1 cellular context compared by ENCODE assay signal in the genomic region with DNA sequence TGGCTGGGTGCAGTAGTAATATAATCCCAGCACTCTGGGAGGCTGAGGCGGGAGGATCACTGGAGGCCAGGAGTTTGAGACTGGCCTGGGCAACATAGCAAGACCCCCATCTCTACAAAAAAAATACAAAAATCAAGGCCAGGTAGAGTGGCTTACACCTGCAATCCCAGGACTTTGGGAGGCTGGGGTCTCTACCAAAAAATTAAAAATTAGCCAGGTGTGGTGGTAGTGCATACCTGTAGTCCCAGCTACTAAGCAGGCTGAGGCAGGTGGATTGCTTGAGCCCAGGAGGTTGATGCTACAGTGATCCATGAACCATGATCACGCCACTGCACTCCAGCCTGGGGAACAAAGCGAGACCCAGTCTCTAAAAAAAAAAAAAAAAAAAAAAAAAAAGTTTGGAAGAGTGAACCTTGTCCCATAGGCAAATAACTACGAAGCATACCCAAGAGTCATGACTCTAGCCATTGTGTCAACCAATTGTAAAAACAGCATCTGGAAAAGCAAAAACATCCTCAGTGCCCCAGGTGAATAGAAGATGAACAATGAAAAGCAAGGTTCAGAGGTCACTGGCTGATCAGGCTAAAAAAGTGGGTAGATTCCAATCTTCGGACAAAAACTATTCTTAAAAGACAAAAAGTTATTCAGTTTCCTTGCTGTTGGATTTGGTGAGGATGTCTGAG.
TF ChIP-seq lines count a peak whose summit lies in the region.

No MANE protein-coding gene starts in this region.

TF ChIP-seq in HepG2, 621 proteins besides CTCF, POLR2A, EP300 and RAD21 (continued from another document and continues in another):
- TF ChIP-seq, protein P1, sequence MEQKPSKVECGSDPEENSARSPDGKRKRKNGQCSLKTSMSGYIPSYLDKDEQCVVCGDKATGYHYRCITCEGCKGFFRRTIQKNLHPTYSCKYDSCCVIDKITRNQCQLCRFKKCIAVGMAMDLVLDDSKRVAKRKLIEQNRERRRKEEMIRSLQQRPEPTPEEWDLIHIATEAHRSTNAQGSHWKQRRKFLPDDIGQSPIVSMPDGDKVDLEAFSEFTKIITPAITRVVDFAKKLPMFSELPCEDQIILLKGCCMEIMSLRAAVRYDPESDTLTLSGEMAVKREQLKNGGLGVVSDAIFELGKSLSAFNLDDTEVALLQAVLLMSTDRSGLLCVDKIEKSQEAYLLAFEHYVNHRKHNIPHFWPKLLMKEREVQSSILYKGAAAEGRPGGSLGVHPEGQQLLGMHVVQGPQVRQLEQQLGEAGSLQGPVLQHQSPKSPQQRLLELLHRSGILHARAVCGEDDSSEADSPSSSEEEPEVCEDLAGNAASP (CRISPR knock-in tag; IDR thresholded peaks at IDR 0.05; ENCODE audit: borderline replicate concordance) = 0 out of 2 replicates have a peak, but pooled peaks have one; percentile 11
- TF ChIP-seq ZNF232 (CRISPR knock-in tag; IDR thresholded peaks at IDR 0.05; ENCODE audit: borderline replicate concordance) (no peak), ZNF431 (CRISPR knock-in tag; IDR thresholded peaks at IDR 0.05; ENCODE audit: borderline replicate concordance, low read depth) (no peak), U2AF1 (optimal IDR thresholded peaks at IDR 0.05; ENCODE audit: low read depth, low read length) (no peak), HOXA7 (CRISPR knock-in tag; IDR thresholded peaks at IDR 0.05) (no peak), FOXC1 (CRISPR knock-in tag; IDR thresholded peaks at IDR 0.05; ENCODE audit: borderline replicate concordance) (no peak), U2AF2 (IDR thresholded peaks at IDR 0.05; ENCODE audit: low read depth, low read length) (no peak), HMG20A (CRISPR knock-in tag; IDR thresholded peaks at IDR 0.05; ENCODE audit: borderline replicate concordance) (peak; percentile 59; the same call in 1 of the 2 replicates), TBX2 (CRISPR knock-in tag; IDR thresholded peaks at IDR 0.05; ENCODE audit: borderline replicate concordance) (no peak; the same call in 1 of the 2 replicates), ZNF547 (CRISPR knock-in tag; IDR thresholded peaks at IDR 0.05) (no peak), ZNF251 (CRISPR knock-in tag; IDR thresholded peaks at IDR 0.05) (no peak), ZNF766 (CRISPR knock-in tag; IDR thresholded peaks at IDR 0.05; ENCODE audit: borderline replicate concordance) (no peak), SOX6 (IDR thresholded peaks at IDR 0.05) (no peak), SOX6 (CRISPR knock-in tag; IDR thresholded peaks at IDR 0.05) (peak; percentile 99), ZNF629 (CRISPR knock-in tag; conservative IDR thresholded peaks at IDR 0.05) (peak; percentile 74; the same call in 1 of the 2 replicates), NR2F1 (CRISPR knock-in tag; IDR thresholded peaks at IDR 0.05) (peak; percentile 20 to 62; a peak in 3 of 4 replicates), ZNF343 (CRISPR knock-in tag; IDR thresholded peaks at IDR 0.05) (no peak), GFI1 (CRISPR knock-in tag; IDR thresholded peaks at IDR 0.05; ENCODE audit: borderline replicate concordance) (0 out of 2 replicates have a peak, but pooled peaks have one; percentile 35), ZNF780A (CRISPR knock-in tag; IDR thresholded peaks at IDR 0.05) (no peak), KLF11 (CRISPR knock-in tag; IDR thresholded peaks at IDR 0.05) (no peak), XBP1 (CRISPR knock-in tag; IDR thresholded peaks at IDR 0.05) (no peak), SP140L (CRISPR knock-in tag; IDR thresholded peaks at IDR 0.05; ENCODE audit: borderline replicate concordance) (no peak), ZFY (CRISPR knock-in tag; IDR thresholded peaks at IDR 0.05) (0 out of 2 replicates have a peak, but pooled peaks have one; percentile 19), IKZF1 (IDR thresholded peaks at IDR 0.05) (no peak), ZNF720 (CRISPR knock-in tag; IDR thresholded peaks at IDR 0.05) (no peak), JUN (CRISPR knock-in tag; IDR thresholded peaks at IDR 0.05) (no peak), ZSCAN31 (CRISPR knock-in tag; IDR thresholded peaks at IDR 0.05; ENCODE audit: low read depth) (no peak), TOE1 (CRISPR knock-in tag; IDR thresholded peaks at IDR 0.05) (no peak), NKX3-1 (CRISPR knock-in tag; IDR thresholded peaks at IDR 0.05) (no peak), ZNF160 (CRISPR knock-in tag; IDR thresholded peaks at IDR 0.05) (no peak), ZNF615 (CRISPR knock-in tag; IDR thresholded peaks at IDR 0.05; ENCODE audit: borderline replicate concordance) (no peak), SP4 (CRISPR knock-in tag; IDR thresholded peaks at IDR 0.05) (no peak), SIN3A (IDR thresholded peaks at IDR 0.05; ENCODE audit: borderline replicate concordance, low read depth, low read length) (no peak), PHF5A (CRISPR knock-in tag; IDR thresholded peaks at IDR 0.05; ENCODE audit: low read depth, unreplicated experiment) (no peak), ZNF550 (CRISPR knock-in tag; IDR thresholded peaks at IDR 0.05; ENCODE audit: borderline replicate concordance) (no peak), PHF21A (CRISPR knock-in tag; IDR thresholded peaks at IDR 0.05) (peak; percentile 78)
- TF ChIP-seq, protein P2, sequence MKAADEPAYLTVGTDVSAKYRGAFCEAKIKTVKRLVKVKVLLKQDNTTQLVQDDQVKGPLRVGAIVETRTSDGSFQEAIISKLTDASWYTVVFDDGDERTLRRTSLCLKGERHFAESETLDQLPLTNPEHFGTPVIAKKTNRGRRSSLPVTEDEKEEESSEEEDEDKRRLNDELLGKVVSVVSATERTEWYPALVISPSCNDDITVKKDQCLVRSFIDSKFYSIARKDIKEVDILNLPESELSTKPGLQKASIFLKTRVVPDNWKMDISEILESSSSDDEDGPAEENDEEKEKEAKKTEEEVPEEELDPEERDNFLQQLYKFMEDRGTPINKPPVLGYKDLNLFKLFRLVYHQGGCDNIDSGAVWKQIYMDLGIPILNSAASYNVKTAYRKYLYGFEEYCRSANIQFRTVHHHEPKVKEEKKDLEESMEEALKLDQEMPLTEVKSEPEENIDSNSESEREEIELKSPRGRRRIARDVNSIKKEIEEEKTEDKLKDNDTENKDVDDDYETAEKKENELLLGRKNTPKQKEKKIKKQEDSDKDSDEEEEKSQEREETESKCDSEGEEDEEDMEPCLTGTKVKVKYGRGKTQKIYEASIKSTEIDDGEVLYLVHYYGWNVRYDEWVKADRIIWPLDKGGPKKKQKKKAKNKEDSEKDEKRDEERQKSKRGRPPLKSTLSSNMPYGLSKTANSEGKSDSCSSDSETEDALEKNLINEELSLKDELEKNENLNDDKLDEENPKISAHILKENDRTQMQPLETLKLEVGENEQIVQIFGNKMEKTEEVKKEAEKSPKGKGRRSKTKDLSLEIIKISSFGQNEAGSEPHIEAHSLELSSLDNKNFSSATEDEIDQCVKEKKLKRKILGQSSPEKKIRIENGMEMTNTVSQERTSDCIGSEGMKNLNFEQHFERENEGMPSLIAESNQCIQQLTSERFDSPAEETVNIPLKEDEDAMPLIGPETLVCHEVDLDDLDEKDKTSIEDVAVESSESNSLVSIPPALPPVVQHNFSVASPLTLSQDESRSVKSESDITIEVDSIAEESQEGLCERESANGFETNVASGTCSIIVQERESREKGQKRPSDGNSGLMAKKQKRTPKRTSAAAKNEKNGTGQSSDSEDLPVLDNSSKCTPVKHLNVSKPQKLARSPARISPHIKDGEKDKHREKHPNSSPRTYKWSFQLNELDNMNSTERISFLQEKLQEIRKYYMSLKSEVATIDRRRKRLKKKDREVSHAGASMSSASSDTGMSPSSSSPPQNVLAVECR (CRISPR knock-in tag; IDR thresholded peaks at IDR 0.05; ENCODE audit: borderline replicate concordance) = 0 out of 2 replicates have a peak, but pooled peaks have one; percentile 5
- TF ChIP-seq, protein P3, sequence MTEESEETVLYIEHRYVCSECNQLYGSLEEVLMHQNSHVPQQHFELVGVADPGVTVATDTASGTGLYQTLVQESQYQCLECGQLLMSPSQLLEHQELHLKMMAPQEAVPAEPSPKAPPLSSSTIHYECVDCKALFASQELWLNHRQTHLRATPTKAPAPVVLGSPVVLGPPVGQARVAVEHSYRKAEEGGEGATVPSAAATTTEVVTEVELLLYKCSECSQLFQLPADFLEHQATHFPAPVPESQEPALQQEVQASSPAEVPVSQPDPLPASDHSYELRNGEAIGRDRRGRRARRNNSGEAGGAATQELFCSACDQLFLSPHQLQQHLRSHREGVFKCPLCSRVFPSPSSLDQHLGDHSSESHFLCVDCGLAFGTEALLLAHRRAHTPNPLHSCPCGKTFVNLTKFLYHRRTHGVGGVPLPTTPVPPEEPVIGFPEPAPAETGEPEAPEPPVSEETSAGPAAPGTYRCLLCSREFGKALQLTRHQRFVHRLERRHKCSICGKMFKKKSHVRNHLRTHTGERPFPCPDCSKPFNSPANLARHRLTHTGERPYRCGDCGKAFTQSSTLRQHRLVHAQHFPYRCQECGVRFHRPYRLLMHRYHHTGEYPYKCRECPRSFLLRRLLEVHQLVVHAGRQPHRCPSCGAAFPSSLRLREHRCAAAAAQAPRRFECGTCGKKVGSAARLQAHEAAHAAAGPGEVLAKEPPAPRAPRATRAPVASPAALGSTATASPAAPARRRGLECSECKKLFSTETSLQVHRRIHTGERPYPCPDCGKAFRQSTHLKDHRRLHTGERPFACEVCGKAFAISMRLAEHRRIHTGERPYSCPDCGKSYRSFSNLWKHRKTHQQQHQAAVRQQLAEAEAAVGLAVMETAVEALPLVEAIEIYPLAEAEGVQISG (CRISPR knock-in tag; IDR thresholded peaks at IDR 0.05) = no peak; the same call in none of the 2 replicates
- TF ChIP-seq, protein P4, sequence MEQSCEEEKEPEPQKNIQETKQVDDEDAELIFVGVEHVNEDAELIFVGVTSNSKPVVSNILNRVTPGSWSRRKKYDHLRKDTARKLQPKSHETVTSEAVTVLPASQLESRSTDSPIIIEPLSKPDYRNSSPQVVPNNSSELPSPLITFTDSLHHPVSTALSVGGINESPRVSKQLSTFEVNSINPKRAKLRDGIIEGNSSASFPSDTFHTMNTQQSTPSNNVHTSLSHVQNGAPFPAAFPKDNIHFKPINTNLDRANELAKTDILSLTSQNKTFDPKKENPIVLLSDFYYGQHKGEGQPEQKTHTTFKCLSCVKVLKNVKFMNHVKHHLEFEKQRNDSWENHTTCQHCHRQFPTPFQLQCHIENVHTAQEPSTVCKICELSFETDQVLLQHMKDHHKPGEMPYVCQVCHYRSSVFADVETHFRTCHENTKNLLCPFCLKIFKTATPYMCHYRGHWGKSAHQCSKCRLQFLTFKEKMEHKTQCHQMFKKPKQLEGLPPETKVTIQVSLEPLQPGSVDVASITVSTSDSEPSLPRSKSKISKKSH (CRISPR knock-in tag; IDR thresholded peaks at IDR 0.05; ENCODE audit: borderline replicate concordance) = no peak
- TF ChIP-seq, protein P5, sequence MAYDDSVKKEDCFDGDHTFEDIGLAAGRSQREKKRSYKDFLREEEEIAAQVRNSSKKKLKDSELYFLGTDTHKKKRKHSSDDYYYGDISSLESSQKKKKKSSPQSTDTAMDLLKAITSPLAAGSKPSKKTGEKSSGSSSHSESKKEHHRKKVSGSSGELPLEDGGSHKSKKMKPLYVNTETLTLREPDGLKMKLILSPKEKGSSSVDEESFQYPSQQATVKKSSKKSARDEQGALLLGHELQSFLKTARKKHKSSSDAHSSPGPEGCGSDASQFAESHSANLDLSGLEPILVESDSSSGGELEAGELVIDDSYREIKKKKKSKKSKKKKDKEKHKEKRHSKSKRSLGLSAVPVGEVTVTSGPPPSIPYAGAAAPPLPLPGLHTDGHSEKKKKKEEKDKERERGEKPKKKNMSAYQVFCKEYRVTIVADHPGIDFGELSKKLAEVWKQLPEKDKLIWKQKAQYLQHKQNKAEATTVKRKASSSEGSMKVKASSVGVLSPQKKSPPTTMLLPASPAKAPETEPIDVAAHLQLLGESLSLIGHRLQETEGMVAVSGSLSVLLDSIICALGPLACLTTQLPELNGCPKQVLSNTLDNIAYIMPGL (CRISPR knock-in tag; IDR thresholded peaks at IDR 0.05; ENCODE audit: borderline replicate concordance in 1 of 2, low read depth in 1 of 2) = no peak
- TF ChIP-seq, protein P6, sequence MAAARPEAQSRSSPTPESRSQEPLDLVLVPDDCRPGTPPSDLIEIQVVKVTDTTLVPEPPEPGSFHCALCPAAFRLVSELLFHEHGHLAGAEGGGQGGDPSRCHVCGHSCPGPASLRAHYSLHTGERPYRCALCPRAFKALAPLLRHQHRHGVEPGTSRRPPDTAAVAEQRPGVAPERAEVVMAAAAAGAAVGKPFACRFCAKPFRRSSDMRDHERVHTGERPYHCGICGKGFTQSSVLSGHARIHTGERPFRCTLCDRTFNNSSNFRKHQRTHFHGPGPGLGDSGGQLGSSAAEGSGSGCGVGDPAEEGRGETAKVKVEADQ (CRISPR knock-in tag; IDR thresholded peaks at IDR 0.05; ENCODE audit: borderline replicate concordance) = no peak
- TF ChIP-seq, protein P7, sequence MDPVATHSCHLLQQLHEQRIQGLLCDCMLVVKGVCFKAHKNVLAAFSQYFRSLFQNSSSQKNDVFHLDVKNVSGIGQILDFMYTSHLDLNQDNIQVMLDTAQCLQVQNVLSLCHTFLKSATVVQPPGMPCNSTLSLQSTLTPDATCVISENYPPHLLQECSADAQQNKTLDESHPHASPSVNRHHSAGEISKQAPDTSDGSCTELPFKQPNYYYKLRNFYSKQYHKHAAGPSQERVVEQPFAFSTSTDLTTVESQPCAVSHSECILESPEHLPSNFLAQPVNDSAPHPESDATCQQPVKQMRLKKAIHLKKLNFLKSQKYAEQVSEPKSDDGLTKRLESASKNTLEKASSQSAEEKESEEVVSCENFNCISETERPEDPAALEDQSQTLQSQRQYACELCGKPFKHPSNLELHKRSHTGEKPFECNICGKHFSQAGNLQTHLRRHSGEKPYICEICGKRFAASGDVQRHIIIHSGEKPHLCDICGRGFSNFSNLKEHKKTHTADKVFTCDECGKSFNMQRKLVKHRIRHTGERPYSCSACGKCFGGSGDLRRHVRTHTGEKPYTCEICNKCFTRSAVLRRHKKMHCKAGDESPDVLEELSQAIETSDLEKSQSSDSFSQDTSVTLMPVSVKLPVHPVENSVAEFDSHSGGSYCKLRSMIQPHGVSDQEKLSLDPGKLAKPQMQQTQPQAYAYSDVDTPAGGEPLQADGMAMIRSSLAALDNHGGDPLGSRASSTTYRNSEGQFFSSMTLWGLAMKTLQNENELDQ (CRISPR knock-in tag; IDR thresholded peaks at IDR 0.05; ENCODE audit: borderline replicate concordance) = no peak
- TF ChIP-seq, protein P8, sequence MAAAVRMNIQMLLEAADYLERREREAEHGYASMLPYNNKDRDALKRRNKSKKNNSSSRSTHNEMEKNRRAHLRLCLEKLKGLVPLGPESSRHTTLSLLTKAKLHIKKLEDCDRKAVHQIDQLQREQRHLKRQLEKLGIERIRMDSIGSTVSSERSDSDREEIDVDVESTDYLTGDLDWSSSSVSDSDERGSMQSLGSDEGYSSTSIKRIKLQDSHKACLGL (CRISPR knock-in tag; IDR thresholded peaks at IDR 0.05) = no peak
- TF ChIP-seq, protein P9, sequence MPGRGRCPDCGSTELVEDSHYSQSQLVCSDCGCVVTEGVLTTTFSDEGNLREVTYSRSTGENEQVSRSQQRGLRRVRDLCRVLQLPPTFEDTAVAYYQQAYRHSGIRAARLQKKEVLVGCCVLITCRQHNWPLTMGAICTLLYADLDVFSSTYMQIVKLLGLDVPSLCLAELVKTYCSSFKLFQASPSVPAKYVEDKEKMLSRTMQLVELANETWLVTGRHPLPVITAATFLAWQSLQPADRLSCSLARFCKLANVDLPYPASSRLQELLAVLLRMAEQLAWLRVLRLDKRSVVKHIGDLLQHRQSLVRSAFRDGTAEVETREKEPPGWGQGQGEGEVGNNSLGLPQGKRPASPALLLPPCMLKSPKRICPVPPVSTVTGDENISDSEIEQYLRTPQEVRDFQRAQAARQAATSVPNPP (CRISPR knock-in tag; IDR thresholded peaks at IDR 0.05) = no peak
